16 cellular contexts compared by ENCODE assay signal in genomic region chr9:106035810-106036209, GRCh38.
DNase-seq lines count a peak whose midpoint lies in the region; ATAC-seq and TF ChIP-seq lines count a peak whose summit lies in the region.
"Had no signal": no experiment of that assay in that cellular context is flagged by ENCODE, and none has a peak within 500 bp of the region (broad histone marks: within the 10 kb centered on the region; RNA-seq: fewer than 3 reads in every experiment).

No MANE protein-coding gene starts in this region.

- H3K4me3 ChIP-seq in lower lobe of right lung, result no peak overlapping the region
- H3K4me3 ChIP-seq: GM12878 had no signal

- no peaks in the 10 kb centered on the region for H3K36me3 Mint-ChIP-seq in nephron progenitor cell (ENCODE audit: low read depth)

- intact Hi-C loops in lower lobe of right lung (cut with DNase I), result no loop called here

- no peak overlapping the region for H3K4me3 Mint-ChIP-seq in nephron progenitor cell

- peaks cover 4% of the 10 kb centered on the region for H3K9me3 Mint-ChIP-seq in nephron progenitor cell

- ATAC-seq in GM21515 (IDR thresholded peaks at IDR 0.05; ENCODE audit: unreplicated experiment) (no peak), lower lobe of right lung (no peak)
- ATAC-seq: GM12878, SK-N-SH treated with all-trans-retinoic acid at 6 μM for 48 hours had no signal

- H3K27ac Mint-ChIP-seq in nephron progenitor cell, result no peak overlapping the region

- H3K27me3 Mint-ChIP-seq in nephron progenitor cell (ENCODE audit: low read depth, poor library complexity), result no peaks in the 10 kb centered on the region

- H3K9me3 ChIP-seq in lower lobe of right lung, result no peaks in the 10 kb centered on the region

- TF ChIP-seq CTCF in nephron progenitor cell (IDR thresholded peaks at IDR 0.05), result no peak
- TF ChIP-seq CTCF in lower lobe of right lung (IDR thresholded peaks at IDR 0.05), result no peak

- peaks cover 21% of the 10 kb centered on the region for H3K4me1 Mint-ChIP-seq in nephron progenitor cell

- H3K4me1 ChIP-seq in lower lobe of right lung, result no peaks in the 10 kb centered on the region

- H3K36me3 ChIP-seq in lower lobe of right lung, result no peaks in the 10 kb centered on the region

- DNase-seq in NCI-H1105 treated with DMSO at 0.1 percent for 48 hours (lab: John Stamatoyannopoulos, UW), result peak; percentile 11
- DNase-seq in NCI-H1105 (lab: John Stamatoyannopoulos, UW), result no peak
- DNase-seq in COLO668 (lab: John Stamatoyannopoulos, UW; ENCODE audit: unreplicated experiment), result peak; percentile 36
- peak; percentile 19 for DNase-seq in NCI-H1694 treated with DMSO at 0.1 percent for 48 hours (lab: John Stamatoyannopoulos, UW)
- DNase-seq in NCI-H526 treated with DMSO at 0.1 percent for 48 hours (lab: John Stamatoyannopoulos, UW), result peak; percentile 2
- DNase-seq in nephron progenitor cell, result no peak
- no peak for DNase-seq in lower lobe of right lung
- DNase-seq: AML-193, C1 segment of cervical spinal cord, DND-41, H7, NCI-H187 treated with DMSO at 0.1 percent for 48 hours, SIG-M5 had no signal

- no peaks in the 10 kb centered on the region for H3K27me3 ChIP-seq in lower lobe of right lung (ENCODE audit: low read depth)

- no peak overlapping the region for H3K27ac ChIP-seq in lower lobe of right lung

Comparison
In these comparisons a context has a peak if more than half of its experiments do, and no peak if none do; other contexts are left out.
1. DNase-seq: peak in NCI-H1105 treated with DMSO at 0.1 percent for 48 hours (single experiment), COLO668 (single experiment), NCI-H1694 treated with DMSO at 0.1 percent for 48 hours (single experiment) and NCI-H526 treated with DMSO at 0.1 percent for 48 hours (single experiment); none in NCI-H1105 (single experiment), nephron progenitor cell (single experiment) and lower lobe of right lung (single experiment).